ENCODE assay signal across 24 cellular contexts in genomic region chr5:54197018-54197417, GRCh38.
DNase-seq lines count a peak whose midpoint lies in the region; ATAC-seq and TF ChIP-seq lines count a peak whose summit lies in the region.
"Had no signal": no experiment of that assay in that cellular context is flagged by ENCODE, and none has a peak within 500 bp of the region (broad histone marks: within the 10 kb centered on the region; RNA-seq: fewer than 3 reads in every experiment).

No MANE protein-coding gene starts in this region.

- H3K9me3 ChIP-seq in endodermal cell (ENCODE audit: control insufficient read depth, low read length) (peaks cover 3% of the 10 kb centered on the region), adrenal gland (replicated peaks in 1 of 3) (no peaks in the 10 kb centered on the region)
- H3K9me3 ChIP-seq: BE2C had no signal

- intact Hi-C loops in adrenal gland (cut with DNase I) (no loop called here), natural killer cell (cut with micrococcal nuclease) (no loop called here)

- H3K4me3 ChIP-seq in LNCaP clone FGC (ENCODE audit: low read depth, low read length): no peak overlapping the region
- H3K4me3 ChIP-seq in endodermal cell (ENCODE audit: low read length): peak overlapping the region; percentile 22
- no peak overlapping the region for H3K4me3 ChIP-seq in adrenal gland
- H3K4me3 ChIP-seq: BLaER1, GM12878 had no signal

- H3K27me3 ChIP-seq in endodermal cell (ENCODE audit: control insufficient read depth, insufficient read depth, low read length, poor library complexity, severe bottlenecking) (no peaks in the 10 kb centered on the region), adrenal gland (no peaks in the 10 kb centered on the region)
- H3K27me3 ChIP-seq: BE2C, BLaER1 had no signal

- TF ChIP-seq CTCF in LNCaP clone FGC (IDR thresholded peaks at IDR 0.05; ENCODE audit: control insufficient read depth, extremely low read depth, insufficient read depth) (no peak), endodermal cell (conservative IDR thresholded peaks at IDR 0.05) (no peak), adrenal gland (IDR thresholded peaks at IDR 0.05) (no peak), natural killer cell (IDR thresholded peaks at IDR 0.05) (no peak)

- peaks cover 2% of the 10 kb centered on the region for H3K4me1 ChIP-seq in endodermal cell (ENCODE audit: control insufficient read depth, insufficient read depth, low read length)
- no peaks in the 10 kb centered on the region for H3K4me1 ChIP-seq in adrenal gland (replicated peaks in 1 of 2)
- H3K4me1 ChIP-seq: BE2C, BLaER1 had no signal

- no peak overlapping the region for H3K4me3 Mint-ChIP-seq in endodermal cell
- no peak overlapping the region for H3K4me3 Mint-ChIP-seq in natural killer cell
- H3K4me3 Mint-ChIP-seq: CD14-positive monocyte; CD4-positive, alpha-beta memory T cell; CD4-positive, CD25-positive, alpha-beta regulatory T cell had no signal

- TF ChIP-seq POLR2A in adrenal gland (IDR thresholded peaks at IDR 0.05): no peak

- H3K9ac ChIP-seq in endodermal cell (ENCODE audit: extremely low read depth, low read length, poor library complexity, severe bottlenecking): no peak overlapping the region
- H3K9ac ChIP-seq: BLaER1 had no signal

- no peaks in the 10 kb centered on the region for H3K27me3 Mint-ChIP-seq in endodermal cell (ENCODE audit: insufficient read depth)
- H3K27me3 Mint-ChIP-seq in natural killer cell (ENCODE audit: low read depth in 2 of 2): no peaks in the 10 kb centered on the region
- H3K27me3 Mint-ChIP-seq: CD4-positive, alpha-beta memory T cell; CD4-positive, CD25-positive, alpha-beta regulatory T cell; CD8-positive, alpha-beta memory T cell had no signal

- H3K36me3 Mint-ChIP-seq in endodermal cell (ENCODE audit: low read depth): no peaks in the 10 kb centered on the region
- H3K36me3 Mint-ChIP-seq in natural killer cell: no peaks in the 10 kb centered on the region
- H3K36me3 Mint-ChIP-seq: CD14-positive monocyte had no signal

- H3K4me1 Mint-ChIP-seq in endodermal cell: peaks cover 10% of the 10 kb centered on the region
- peaks cover 36 to 52% of the 10 kb centered on the region in 2 donors for H3K4me1 Mint-ChIP-seq in natural killer cell

- H3K36me3 ChIP-seq in endodermal cell (ENCODE audit: control insufficient read depth, insufficient read depth, low read length) (no peaks in the 10 kb centered on the region), adrenal gland (replicated peaks in 1 of 2) (no peaks in the 10 kb centered on the region)
- H3K36me3 ChIP-seq: BE2C, BLaER1 had no signal

- H3K27ac ChIP-seq in endodermal cell (ENCODE audit: low read depth, low read length) (no peak overlapping the region), adrenal gland (no peak overlapping the region)
- H3K27ac ChIP-seq: BLaER1 had no signal

- H3K9me3 Mint-ChIP-seq in endodermal cell: peaks cover 4% of the 10 kb centered on the region
- no peaks in the 10 kb centered on the region for H3K9me3 Mint-ChIP-seq in natural killer cell

- peak; percentile 21 for DNase-seq in LNCaP clone FGC (ENCODE audit: low read depth)
- DNase-seq in endodermal cell: no peak
- no peak for DNase-seq in left lobe of liver (ENCODE audit: low spot score)
- DNase-seq in adrenal gland: no peak
- DNase-seq in natural killer cell: no peak
- DNase-seq: 8988T; ACHN; BE2C; C1 segment of cervical spinal cord; CD4-positive, alpha-beta memory T cell; CD4-positive, CD25-positive, alpha-beta regulatory T cell; CD8-positive, alpha-beta memory T cell; COR-L47; DMS 273 treated with DMSO at 0.1 percent for 48 hours; DMS153; DMS53; DMS79; DND-41; EL; GDM1 had no signal

- ATAC-seq in left lobe of liver (peak; percentile 81), GM18909 (IDR thresholded peaks at IDR 0.05; ENCODE audit: poor library complexity, unreplicated experiment) (no peak), natural killer cell (no peak)
- ATAC-seq: GM12878 had no signal

- peak overlapping the region; percentile 64 for H3K27ac Mint-ChIP-seq in endodermal cell
- H3K27ac Mint-ChIP-seq in natural killer cell: peak overlapping the region in 1 of 2 donors; percentile 29
- H3K27ac Mint-ChIP-seq: CD14-positive monocyte; CD4-positive, alpha-beta memory T cell; CD8-positive, alpha-beta memory T cell had no signal
